ENCODE assay signal across 35 cellular contexts in genomic region chr2:27007416-27008374, GRCh38.
"Had no signal": no experiment of that assay in that cellular context is flagged by ENCODE, and none has a peak within 500 bp of the region (broad histone marks: within the 10 kb centered on the region; RNA-seq: fewer than 3 reads in every experiment).

No MANE protein-coding gene starts in this region.

- H3K27ac ChIP-seq: ascending aorta, esophagus squamous epithelium, prostate gland, uterus had no signal

- ATAC-seq: gastrocnemius medialis; stimulated activated memory B cell treated with anti-CD40 and anti-IgM and Interleukin-4, amounts not matched to agents 10 μg/mL and 1 μg/mL and 100 μg/mL, for 72 hours; stimulated activated naive CD8-positive, alpha-beta T cell treated with anti-CD3 and anti-CD28 coated beads, Interleukin-15, amount 100 ng/mL, for 72 hours; T-helper 17 cell had no signal

- H3K4me3 Mint-ChIP-seq: activated naive CD4-positive, alpha-beta T cell treated with anti-CD3 and anti-CD28 coated beads, Interleukin-2, amount 10 ng/mL, durations not matched to agents 7 days and 5 days; activated naive CD8-positive, alpha-beta T cell treated with anti-CD3 and anti-CD28 coated beads, Interleukin-2, amount 10 ng/mL, durations not matched to agents 7 days and 5 days; activated T-helper 1 cell treated with anti-CD3 and anti-CD28 coated beads, Interleukin-12 subunit alpha, Interleukin-12 subunit beta, Interleukin-2, Interleukin-4 antibody, amounts not matched to agents 30 ng/mL and 10 ng/mL and 1 ng/mL, durations not matched to agents 14 hours and 24 hours and 36 hours; endodermal cell; immature natural killer cell; mesothelial cell of epicardium; naive B cell; stimulated activated memory B cell treated with anti-CD40 and anti-IgM and Interleukin-4, amounts not matched to agents 10 μg/mL and 1 μg/mL and 100 μg/mL, for 72 hours; stimulated activated naive CD8-positive, alpha-beta T cell treated with anti-CD3 and anti-CD28 coated beads, Interleukin-15, amount 100 ng/mL, for 72 hours; T-helper 17 cell; type B pancreatic cell had no signal

- DNase-seq: activated CD4-positive, alpha-beta T cell treated with anti-CD3 and anti-CD28 coated beads for 4 hours; activated CD4-positive, alpha-beta T cell treated with anti-CD3 and anti-CD28 coated beads, Interleukin-2, amount 50 U/mL, for 4 hours; activated CD4-positive, CD25-positive, alpha-beta regulatory T cell; activated CD8-positive, alpha-beta memory T cell treated with anti-CD3 and anti-CD28 coated beads, Interleukin-2, amount 50 U/mL, for 4 hours; activated gamma-delta T cell; activated naive CD4-positive, alpha-beta T cell treated with anti-CD3 and anti-CD28 coated beads, Interleukin-2, amount 10 ng/mL, durations not matched to agents 7 days and 5 days; activated naive CD8-positive, alpha-beta T cell treated with anti-CD3 and anti-CD28 coated beads, Interleukin-2, amount 10 ng/mL, durations not matched to agents 7 days and 5 days; activated T-cell treated with anti-CD3 and anti-CD28 coated beads, Interleukin-2, amount 50 U/mL, for 1 hour; caudate nucleus; endodermal cell; esophagus squamous epithelium; gastrocnemius medialis; glutamatergic neuron; hypothalamus; immature natural killer cell; kidney; naive B cell; ovary; retina; stimulated activated CD4-positive, alpha-beta T cell treated with anti-CD3 and anti-CD28 coated beads, Interleukin-1b, Interleukin-23, amount 100 ng/mL, for 48 hours; stimulated activated CD4-positive, alpha-beta T cell treated with anti-CD3 and anti-CD28 coated beads, Interleukin-4, amount 100 ng/mL, for 4 hours; stimulated activated CD8-positive, alpha-beta memory T cell treated with anti-CD3 and anti-CD28 coated beads, Interleukin-4, amount 100 ng/mL, for 48 hours; stimulated activated naive CD8-positive, alpha-beta T cell treated with anti-CD3 and anti-CD28 coated beads, Interleukin-15, amount 100 ng/mL, for 72 hours; substantia nigra; T-helper 17 cell; T1000; uterus had no signal

- H3K4me3 ChIP-seq: ascending aorta, esophagus squamous epithelium, gastrocnemius medialis, ovary, prostate gland, smooth muscle cell, uterus had no signal

- H3K9me3 ChIP-seq: ascending aorta, esophagus squamous epithelium, gastrocnemius medialis, ovary, prostate gland, uterus had no signal

- H3K4me1 ChIP-seq: ascending aorta, esophagus squamous epithelium, prostate gland, uterus had no signal

- H3K27me3 Mint-ChIP-seq: stimulated activated naive CD8-positive, alpha-beta T cell treated with anti-CD3 and anti-CD28 coated beads, Interleukin-15, amount 100 ng/mL, for 72 hours; type B pancreatic cell had no signal

- H3K27ac Mint-ChIP-seq: activated naive CD4-positive, alpha-beta T cell treated with anti-CD3 and anti-CD28 coated beads, Interleukin-2, amount 10 ng/mL, durations not matched to agents 7 days and 5 days; activated naive CD8-positive, alpha-beta T cell treated with anti-CD3 and anti-CD28 coated beads, Interleukin-2, amount 10 ng/mL, durations not matched to agents 7 days and 5 days; activated T-helper 1 cell treated with anti-CD3 and anti-CD28 coated beads, Interleukin-12 subunit alpha, Interleukin-12 subunit beta, Interleukin-2, Interleukin-4 antibody, amounts not matched to agents 30 ng/mL and 10 ng/mL and 1 ng/mL, durations not matched to agents 14 hours and 24 hours and 36 hours; brain; endodermal cell; immature natural killer cell; mesothelial cell of epicardium; stimulated activated memory B cell treated with anti-CD40 and anti-IgM and Interleukin-4, amounts not matched to agents 10 μg/mL and 1 μg/mL and 100 μg/mL, for 72 hours; stimulated activated naive CD8-positive, alpha-beta T cell treated with anti-CD3 and anti-CD28 coated beads, Interleukin-15, amount 100 ng/mL, for 72 hours; T-helper 17 cell; type B pancreatic cell had no signal

- H3K4me1 Mint-ChIP-seq: immature natural killer cell; naive B cell; stimulated activated naive CD8-positive, alpha-beta T cell treated with anti-CD3 and anti-CD28 coated beads, Interleukin-15, amount 100 ng/mL, for 72 hours had no signal

- H3K36me3 ChIP-seq: ascending aorta, esophagus squamous epithelium, gastrocnemius medialis, ovary, prostate gland, uterus had no signal

- H3K27me3 ChIP-seq: ascending aorta, esophagus squamous epithelium, gastrocnemius medialis, ovary, uterus had no signal

- H3K36me3 Mint-ChIP-seq: activated naive CD4-positive, alpha-beta T cell treated with anti-CD3 and anti-CD28 coated beads, Interleukin-2, amount 10 ng/mL, durations not matched to agents 7 days and 5 days; activated naive CD8-positive, alpha-beta T cell treated with anti-CD3 and anti-CD28 coated beads, Interleukin-2, amount 10 ng/mL, durations not matched to agents 7 days and 5 days; mesothelial cell of epicardium; naive B cell; type B pancreatic cell had no signal

- H3K9me3 Mint-ChIP-seq: activated naive CD4-positive, alpha-beta T cell treated with anti-CD3 and anti-CD28 coated beads, Interleukin-2, amount 10 ng/mL, durations not matched to agents 7 days and 5 days; activated naive CD8-positive, alpha-beta T cell treated with anti-CD3 and anti-CD28 coated beads, Interleukin-2, amount 10 ng/mL, durations not matched to agents 7 days and 5 days; activated T-helper 1 cell treated with anti-CD3 and anti-CD28 coated beads, Interleukin-12 subunit alpha, Interleukin-12 subunit beta, Interleukin-2, Interleukin-4 antibody, amounts not matched to agents 30 ng/mL and 10 ng/mL and 1 ng/mL, durations not matched to agents 14 hours and 24 hours and 36 hours; endodermal cell; immature natural killer cell; mesothelial cell of epicardium; naive B cell; stimulated activated memory B cell treated with anti-CD40 and anti-IgM and Interleukin-4, amounts not matched to agents 10 μg/mL and 1 μg/mL and 100 μg/mL, for 72 hours; stimulated activated naive CD8-positive, alpha-beta T cell treated with anti-CD3 and anti-CD28 coated beads, Interleukin-15, amount 100 ng/mL, for 72 hours; type B pancreatic cell had no signal
